In genomic region chr19:39413269-39413902, GRCh38 we compare ENCODE assay signal across 9 cellular contexts. TPM values are rescaled to one million over a fixed set of nuclear protein-coding genes. Genes with fewer than 3 reads are reported as not detected.
DNase-seq lines count a peak whose midpoint lies in the region; FAIRE-seq and TF ChIP-seq lines count a peak whose summit lies in the region.
"Had no signal": no experiment of that assay in that cellular context is flagged by ENCODE, and none has a peak within 500 bp of the region (broad histone marks: within the 10 kb centered on the region; RNA-seq: fewer than 3 reads in every experiment).

No MANE protein-coding gene starts in this region.

- TF ChIP-seq CTCF in OCI-LY1 (IDR thresholded peaks at IDR 0.05; ENCODE audit: low read length) (no peak), mammary epithelial cell (conservative IDR thresholded peaks at IDR 0.05 in 1 of 2, IDR thresholded peaks at IDR 0.05 in 1 of 2; ENCODE audit: extremely low read depth in 1 of 2, insufficient read depth in 1 of 2, low read depth in 1 of 2, low read length in 2 of 2) (no peak), keratinocyte (optimal IDR thresholded peaks at IDR 0.05 in 1 of 3, IDR thresholded peaks at IDR 0.05 in 1 of 3, conservative IDR thresholded peaks at IDR 0.05 in 1 of 3; ENCODE audit: extremely low read depth in 1 of 3, insufficient read depth in 2 of 3, low read length in 3 of 3) (no peak)

- 0 out of 2 replicates have a peak overlapping the region, but pooled peaks have one; percentile 23 for H2AFZ ChIP-seq in OCI-LY1 (ENCODE audit: low read length)
- H2AFZ ChIP-seq in mammary epithelial cell (ENCODE audit: low read depth, low read length) = peak overlapping the region; percentile 74
- peak overlapping the region; percentile 19 for H2AFZ ChIP-seq in keratinocyte (ENCODE audit: control insufficient read depth, low read length)

- H3K4me3 ChIP-seq in OCI-LY1 (ENCODE audit: low read depth, low read length, poor library complexity, severe bottlenecking) (peak overlapping the region; percentile 99), mammary epithelial cell (replicated peaks in 1 of 3; ENCODE audit: insufficient read depth in 1 of 3, low read depth in 2 of 3, low read length in 3 of 3) (peak overlapping the region; percentile 70 to 93 (median 92)), keratinocyte (ENCODE audit: control insufficient read depth in 2 of 3, extremely low read depth in 1 of 3, insufficient read depth in 2 of 3, low read depth in 1 of 3, low read length in 3 of 3) (peak overlapping the region; percentile 67 to 88 (median 68)), stomach smooth muscle (ENCODE audit: low read length in 2 of 2) (peak overlapping the region; percentile 93 to 96)

- intact Hi-C loops in mammary epithelial cell (cut with micrococcal nuclease) = loop anchor here (1.0 to 2.0 kb wide), 3 partner anchors 23 to 291 kb away; partner anchors contain the start of gene EID2B

- H3K9me1 ChIP-seq in keratinocyte (ENCODE audit: control insufficient read depth, extremely low read depth, insufficient read depth, low read length) = no peaks in the 10 kb centered on the region

- H3K4me2 ChIP-seq in OCI-LY1 (ENCODE audit: low read length) (peak overlapping the region; percentile 93), mammary epithelial cell (ENCODE audit: insufficient read depth, low read depth, low read length) (peak overlapping the region; percentile 87), keratinocyte (ENCODE audit: control insufficient read depth, extremely low read depth, insufficient read depth, low read depth, low read length) (peak overlapping the region; percentile 83)

- H4K20me1 ChIP-seq in OCI-LY1 (ENCODE audit: insufficient read depth, low read length) (no peaks in the 10 kb centered on the region), mammary epithelial cell (ENCODE audit: insufficient read depth, low read length) (no peaks in the 10 kb centered on the region), keratinocyte (ENCODE audit: control insufficient read depth, extremely low read depth, insufficient read depth, low read length) (no peaks in the 10 kb centered on the region)

- no peak for FAIRE-seq in keratinocyte (lab: Jason Lieb, UNC)
- FAIRE-seq: G401.6 had no signal

- H3K9ac ChIP-seq in OCI-LY1 (ENCODE audit: low read length) (peak overlapping the region; percentile 99), mammary epithelial cell (ENCODE audit: insufficient read depth, low read length) (peak overlapping the region; percentile 86), keratinocyte (ENCODE audit: control insufficient read depth, extremely low read depth, insufficient read depth, low read length) (peak overlapping the region; percentile 78), stomach smooth muscle (ENCODE audit: low read length in 2 of 2) (peak overlapping the region; percentile 86 to 96)

- H3K27me3 ChIP-seq in OCI-LY1 (ENCODE audit: insufficient read depth, low read length) (no peaks in the 10 kb centered on the region), mammary epithelial cell (ENCODE audit: insufficient read depth, low read length) (no peaks in the 10 kb centered on the region), keratinocyte (ENCODE audit: control insufficient read depth, extremely low read depth, insufficient read depth, low read length) (no peaks in the 10 kb centered on the region), stomach smooth muscle (ENCODE audit: control insufficient read depth in 1 of 2, insufficient read depth in 2 of 2, low read length in 2 of 2) (no peaks in the 10 kb centered on the region)

- H3K36me3 ChIP-seq in OCI-LY1 (ENCODE audit: insufficient read depth, low read length) (peaks cover 5% of the 10 kb centered on the region), mammary epithelial cell (ENCODE audit: insufficient read depth, low read length) (peaks cover 4% of the 10 kb centered on the region), keratinocyte (ENCODE audit: control insufficient read depth in 2 of 2, extremely low read depth in 1 of 2, insufficient read depth in 2 of 2, low read length in 2 of 2) (peaks cover 3 to 10% of the 10 kb centered on the region in 2 experiments), stomach smooth muscle (ENCODE audit: control insufficient read depth in 2 of 2, insufficient read depth in 2 of 2, low read length in 2 of 2) (peaks cover 6 to 12% of the 10 kb centered on the region in 2 donors)

- in situ Hi-C loops in mammary epithelial cell (cut with MboI; ENCODE audit: low sequenced_read_pairs in 2 of 2) = no loop called here

- no peaks in the 10 kb centered on the region for H3K9me2 ChIP-seq in OCI-LY1 (ENCODE audit: low read depth, low read length)

- peak; percentile 62 for DNase-seq in NCI-H1436 (lab: John Stamatoyannopoulos, UW)
- no peak for DNase-seq in NCI-H1436 treated with DMSO at 0.1 percent for 48 hours (lab: John Stamatoyannopoulos, UW)
- DNase-seq in mammary epithelial cell = no peak
- DNase-seq in keratinocyte (ENCODE audit: low read depth, low spot score) = no peak
- DNase-seq in central memory CD4-positive, alpha-beta T cell = no peak
- DNase-seq in NCI-H2196 (lab: John Stamatoyannopoulos, UW; ENCODE audit: unreplicated experiment) = no peak

- dilution Hi-C loops in mammary epithelial cell (cut with HindIII; ENCODE audit: low sequenced_read_pairs) = no loop called here
- dilution Hi-C loops in keratinocyte (cut with MboI; ENCODE audit: extremely low pct_ligation_motif_present, low sequenced_read_pairs) = no loop called here

- peaks cover 39% of the 10 kb centered on the region for H3K4me1 ChIP-seq in OCI-LY1 (ENCODE audit: insufficient read depth, low read length, severe bottlenecking)
- peaks cover 38% of the 10 kb centered on the region for H3K4me1 ChIP-seq in mammary epithelial cell (ENCODE audit: insufficient read depth, low read length)
- H3K4me1 ChIP-seq in keratinocyte (ENCODE audit: control insufficient read depth, extremely low read depth, insufficient read depth, low read length) = peaks cover 20% of the 10 kb centered on the region
- peaks cover 52% of the 10 kb centered on the region for H3K4me1 ChIP-seq in stomach smooth muscle (ENCODE audit: control insufficient read depth, insufficient read depth, low read length)

- H3F3A ChIP-seq in OCI-LY1 (ENCODE audit: insufficient read depth, low read length) = peaks cover 5% of the 10 kb centered on the region

- peak overlapping the region; percentile 75 for H3K27ac ChIP-seq in OCI-LY1 (ENCODE audit: low read depth, low read length, poor library complexity, severe bottlenecking)
- peak overlapping the region; percentile 54 for H3K27ac ChIP-seq in mammary epithelial cell (ENCODE audit: insufficient read depth, low read depth, low read length)
- H3K27ac ChIP-seq in keratinocyte (ENCODE audit: control insufficient read depth, insufficient read depth, low read length) = peak overlapping the region; percentile 44
- peak overlapping the region; percentile 100 for H3K27ac ChIP-seq in stomach smooth muscle (ENCODE audit: low read length)

- 18% methylated on average over 5 of the region's 55 CpGs for WGBS in mammary epithelial cell (ENCODE audit: low coverage, missing lambda C conversion rate)

- H3K79me2 ChIP-seq in OCI-LY1 (ENCODE audit: insufficient read depth, low read length) (peaks cover 6% of the 10 kb centered on the region; the same call in 1 of the 2 replicates), mammary epithelial cell (ENCODE audit: insufficient read depth, low read length) (peaks cover 19% of the 10 kb centered on the region), keratinocyte (ENCODE audit: control insufficient read depth, insufficient read depth, low read length) (peaks cover 7% of the 10 kb centered on the region)

- H3K9me3 ChIP-seq in OCI-LY1 (ENCODE audit: low read length) (no peaks in the 10 kb centered on the region), mammary epithelial cell (replicated peaks; ENCODE audit: insufficient read depth, low read length) (no peaks in the 10 kb centered on the region), keratinocyte (ENCODE audit: control insufficient read depth, low read depth, low read length) (no peaks in the 10 kb centered on the region), stomach smooth muscle (ENCODE audit: control insufficient read depth in 2 of 2, low read length in 2 of 2) (no peaks in the 10 kb centered on the region)

- BruUV-seq in mammary epithelial cell (replicated peaks; lab: Mats Ljungman, UMichigan) = no TSS peak

- CTCF ChIA-PET in mammary epithelial cell (lab: Charles Lee; ENCODE audit: low non-redundant PET) = no interaction called here

RNA-seq across cellular contexts. Expression of gene PLEKHG2, which starts 0.9 kb away (rescaled TPM):
- 10 to 100 TPM; 15.5 to 40.6 TPM for total RNA-seq in mammary epithelial cell
- polyA plus RNA-seq in mammary epithelial cell (21.9 TPM), keratinocyte (3.6 to 6.4 TPM (median 5.2 TPM) in 3 replicates)
- polyA minus RNA-seq in mammary epithelial cell (10.2 TPM), keratinocyte (6.0 to 50.0 TPM (median 6.2 TPM) in 3 replicates)
- 2.9 TPM for polyA plus RNA-seq in keratinocyte (2011; ENCODE audit: low read depth)
- polyA plus RNA-seq in keratinocyte (2011; cell fraction: cytosol; rRNA removed) = 2.6 and 2.8 TPM in 2 replicates
- polyA plus RNA-seq in keratinocyte (2011; cell fraction: nucleus; rRNA removed) = 20.5 and 27.7 TPM in 2 replicates
- polyA plus RNA-seq in keratinocyte (2012; ENCODE audit: low replicate concordance) = 4.8 and 12.2 TPM in 2 replicates
- polyA minus RNA-seq in keratinocyte (2011; cell fraction: cytosol; rRNA and poly(A)+ RNA removed) = 9.0 TPM
- 12.6 and 12.8 TPM in 2 replicates for polyA minus RNA-seq in keratinocyte (2011; cell fraction: nucleus; rRNA and poly(A)+ RNA removed)

RNA-seq across cellular contexts. Expression of gene ZFP36, which starts 6.7 kb away (rescaled TPM):
- total RNA-seq in mammary epithelial cell = 100 to 1,000 TPM in 1 of 2 donors, 10 to 100 TPM in 1; 13.3 to 110 TPM
- polyA plus RNA-seq in mammary epithelial cell (10.4 TPM), keratinocyte (10.4 to 14.2 TPM (median 12.8 TPM) in 3 replicates)
- polyA minus RNA-seq in mammary epithelial cell (34.5 TPM), keratinocyte (6.3 to 18.5 TPM (median 9.8 TPM) in 3 replicates)
- polyA plus RNA-seq in keratinocyte (2011; ENCODE audit: low read depth) = 66.8 TPM
- polyA plus RNA-seq in keratinocyte (2011; cell fraction: cytosol; rRNA removed) = 11.3 and 17.9 TPM in 2 replicates
- polyA plus RNA-seq in keratinocyte (2011; cell fraction: nucleus; rRNA removed) = 93.2 and 153 TPM in 2 replicates
- 35.1 and 305 TPM in 2 replicates for polyA plus RNA-seq in keratinocyte (2012; ENCODE audit: low replicate concordance)
- 40.3 TPM for polyA minus RNA-seq in keratinocyte (2011; cell fraction: cytosol; rRNA and poly(A)+ RNA removed)
- polyA minus RNA-seq in keratinocyte (2011; cell fraction: nucleus; rRNA and poly(A)+ RNA removed) = 35.3 and 40.7 TPM in 2 replicates

RNA-seq across cellular contexts. Expression of gene MED29, which starts 22.2 kb away (rescaled TPM):
- total RNA-seq in mammary epithelial cell = 10 to 100 TPM; 19.5 to 29.3 TPM
- 25.9 TPM for polyA plus RNA-seq in mammary epithelial cell
- 21.9 TPM for polyA minus RNA-seq in mammary epithelial cell
- 14.7 to 18.8 TPM (median 18.2 TPM) in 3 replicates for polyA plus RNA-seq in keratinocyte
- 20.0 TPM for polyA plus RNA-seq in keratinocyte (2011; ENCODE audit: low read depth)
- 18.8 and 23.9 TPM in 2 replicates for polyA plus RNA-seq in keratinocyte (2011; cell fraction: cytosol; rRNA removed)
- polyA plus RNA-seq in keratinocyte (2011; cell fraction: nucleus; rRNA removed) = 15.6 and 18.3 TPM in 2 replicates
- 9.2 and 15.5 TPM in 2 replicates for polyA plus RNA-seq in keratinocyte (2012; ENCODE audit: low replicate concordance)
- polyA minus RNA-seq in keratinocyte = 18.8 to 47.0 TPM (median 20.1 TPM) in 3 replicates
- 17.8 TPM for polyA minus RNA-seq in keratinocyte (2011; cell fraction: cytosol; rRNA and poly(A)+ RNA removed)
- 6.0 and 8.5 TPM in 2 replicates for polyA minus RNA-seq in keratinocyte (2011; cell fraction: nucleus; rRNA and poly(A)+ RNA removed)

RNA-seq across cellular contexts. Expression of gene RPS16, which starts 22.4 kb away (rescaled TPM):
- 1,000 to 10,000 TPM in 1 of 2 donors, 100 to 1,000 TPM in 1; 361 to 1,710 TPM for total RNA-seq in mammary epithelial cell
- 3,363 TPM for polyA plus RNA-seq in mammary epithelial cell
- polyA minus RNA-seq in mammary epithelial cell = 1,696 TPM
- 1,323 to 2,302 TPM (median 1,614 TPM) in 3 replicates for polyA plus RNA-seq in keratinocyte
- polyA plus RNA-seq in keratinocyte (2011; ENCODE audit: low read depth) = 343 TPM
- polyA plus RNA-seq in keratinocyte (2011; cell fraction: cytosol; rRNA removed) = 1,568 and 2,617 TPM in 2 replicates
- 776 and 828 TPM in 2 replicates for polyA plus RNA-seq in keratinocyte (2011; cell fraction: nucleus; rRNA removed)
- polyA plus RNA-seq in keratinocyte (2012; ENCODE audit: low replicate concordance) = 2,774 and 3,181 TPM in 2 replicates
- 1,316 to 1,952 TPM (median 1,376 TPM) in 3 replicates for polyA minus RNA-seq in keratinocyte
- 2,828 TPM for polyA minus RNA-seq in keratinocyte (2011; cell fraction: cytosol; rRNA and poly(A)+ RNA removed)
- 277 and 290 TPM in 2 replicates for polyA minus RNA-seq in keratinocyte (2011; cell fraction: nucleus; rRNA and poly(A)+ RNA removed)

RNA-seq across cellular contexts. Expression of gene PAF1, which starts 22.5 kb away (rescaled TPM):
- total RNA-seq in mammary epithelial cell = 10 to 100 TPM; 25.5 to 45.8 TPM
- polyA plus RNA-seq in mammary epithelial cell (54.0 TPM), keratinocyte (30.7 to 53.3 TPM (median 39.4 TPM) in 3 replicates)
- polyA minus RNA-seq in mammary epithelial cell (26.5 TPM), keratinocyte (19.4 to 34.4 TPM (median 29.8 TPM) in 3 replicates)
- 42.1 TPM for polyA plus RNA-seq in keratinocyte (2011; ENCODE audit: low read depth)
- 37.7 and 48.7 TPM in 2 replicates for polyA plus RNA-seq in keratinocyte (2011; cell fraction: cytosol; rRNA removed)
- polyA plus RNA-seq in keratinocyte (2011; cell fraction: nucleus; rRNA removed) = 52.1 and 61.1 TPM in 2 replicates
- polyA plus RNA-seq in keratinocyte (2012; ENCODE audit: low replicate concordance) = 40.2 and 49.3 TPM in 2 replicates
- polyA minus RNA-seq in keratinocyte (2011; cell fraction: cytosol; rRNA and poly(A)+ RNA removed) = 32.2 TPM
- polyA minus RNA-seq in keratinocyte (2011; cell fraction: nucleus; rRNA and poly(A)+ RNA removed) = 21.0 and 24.5 TPM in 2 replicates

Comparison
In these comparisons a context has a peak if more than half of its experiments do, and no peak if none do; other contexts are left out.
1. H2AFZ ChIP-seq: peak in every context shown above with its lines; median percentile 74 in mammary epithelial cell; 23 in OCI-LY1; 19 in keratinocyte.
2. H3K27ac ChIP-seq: peak in every context shown above with its lines; median percentile 100 in stomach smooth muscle; 75 in OCI-LY1; 54 in mammary epithelial cell; 44 in keratinocyte.